Comparison of ENCODE assay signal across 25 cellular contexts in genomic region chr1:64473367-64473766, GRCh38. TPM values are rescaled to one million over a fixed set of nuclear protein-coding genes. Genes with fewer than 3 reads are reported as not detected.
DNase-seq lines count a peak whose midpoint lies in the region; ATAC-seq and TF ChIP-seq lines count a peak whose summit lies in the region.
"Had no signal": no experiment of that assay in that cellular context is flagged by ENCODE, and none has a peak within 500 bp of the region (broad histone marks: within the 10 kb centered on the region; RNA-seq: fewer than 3 reads in every experiment).

No MANE protein-coding gene starts in this region.

- TF ChIP-seq POLR2A in breast epithelium (IDR thresholded peaks at IDR 0.05) (no peak), esophagus muscularis mucosa (IDR thresholded peaks at IDR 0.05; ENCODE audit: low read depth) (no peak)

- no peaks in the 10 kb centered on the region for H3K36me3 Mint-ChIP-seq in MCF 10A (ENCODE audit: insufficient read depth, unreplicated experiment)
- H3K36me3 Mint-ChIP-seq in nephron (ENCODE audit: low read depth) = no peaks in the 10 kb centered on the region
- H3K36me3 Mint-ChIP-seq in activated naive CD8-positive, alpha-beta T cell treated with anti-CD3 and anti-CD28 coated beads, Interleukin-2, amount 50 U/mL, for 24 hours (ENCODE audit: low read depth) = no peaks in the 10 kb centered on the region
- H3K36me3 Mint-ChIP-seq: naive thymus-derived CD8-positive, alpha-beta T cell had no signal

- DNase-seq in breast epithelium (ENCODE audit: low spot score in 2 of 2) (no peak), MCF 10A (ENCODE audit: unreplicated experiment) (no peak), esophagus muscularis mucosa (ENCODE audit: extremely low spot score) (peak; percentile 37), iPS-NIHi7 (ENCODE audit: extremely low spot score) (no peak), SW 1271 (lab: John Stamatoyannopoulos, UW) (no peak), NCI-H82 (lab: John Stamatoyannopoulos, UW) (no peak)
- no peak for DNase-seq in activated naive CD8-positive, alpha-beta T cell treated with anti-CD3 and anti-CD28 coated beads, Interleukin-2, amount 50 U/mL, for 24 hours
- DNase-seq: 8988T; activated CD4-positive, CD25-positive, alpha-beta regulatory T cell treated with anti-CD3 and anti-CD28 coated beads, Interleukin-2, amount 50 U/mL, for 72 hours; activated naive CD4-positive, alpha-beta T cell treated with anti-CD3 and anti-CD28 coated beads, Interleukin-2, amount 50 U/mL, for 16 hours; aorta; Caco-2; effector memory CD8-positive, alpha-beta T cell; mammary epithelial cell; naive thymus-derived CD8-positive, alpha-beta T cell; NCI-H1105; NCI-H524; psoas muscle; stimulated activated CD4-positive, alpha-beta T cell treated with anti-CD3 and anti-CD28 coated beads, Interleukin-2, amount 100 ng/mL, for 48 hours; stimulated activated naive CD8-positive, alpha-beta T cell treated with anti-CD3 and anti-CD28 coated beads, Interleukin-15, Interleukin-2, amounts not matched to agents 100 U/mL and 50 U/mL, for 24 hours; T1000; trophoblast cell had no signal

- POLR2A ChIA-PET in MCF 10A (lab: Yijun Ruan, JAX) = interaction anchor here (0.9 to 1.0 kb wide), 2 partner anchors 41 to 51 kb away, joined by 3 read pairs; no protein-coding TSS in a partner anchor

- H3K27me3 ChIP-seq in breast epithelium = no peaks in the 10 kb centered on the region
- peaks cover 0 to 22% (median 2%) of the 10 kb centered on the region in 4 donors for H3K27me3 ChIP-seq in esophagus muscularis mucosa

- TF ChIP-seq EP300 in esophagus muscularis mucosa (IDR thresholded peaks at IDR 0.05) = no peak

- H3K4me1 ChIP-seq in breast epithelium (peaks cover 4 to 12% of the 10 kb centered on the region in 2 donors), esophagus muscularis mucosa (peaks cover 21 to 75% (median 65%) of the 10 kb centered on the region in 4 donors)

- H3K27ac Mint-ChIP-seq in MCF 10A (ENCODE audit: low read depth, unreplicated experiment) (no peak overlapping the region), nephron (peak overlapping the region; percentile 73 to 87 (median 87))
- H3K27ac Mint-ChIP-seq in activated naive CD8-positive, alpha-beta T cell treated with anti-CD3 and anti-CD28 coated beads, Interleukin-2, amount 50 U/mL, for 24 hours = no peak overlapping the region
- H3K27ac Mint-ChIP-seq: B cell; effector memory CD8-positive, alpha-beta T cell had no signal

- H3K27ac ChIP-seq in breast epithelium = peak overlapping the region in 1 of 2 donors; percentile 14
- H3K27ac ChIP-seq in esophagus muscularis mucosa (replicated peaks in 1 of 4) = no peak overlapping the region
- H3K27ac ChIP-seq: psoas muscle had no signal

- no peak overlapping the region for H3K4me3 Mint-ChIP-seq in MCF 10A (ENCODE audit: unreplicated experiment)
- H3K4me3 Mint-ChIP-seq in nephron = peak overlapping the region; percentile 86 to 98 (median 92)
- H3K4me3 Mint-ChIP-seq in activated naive CD8-positive, alpha-beta T cell treated with anti-CD3 and anti-CD28 coated beads, Interleukin-2, amount 50 U/mL, for 24 hours = no peak overlapping the region
- H3K4me3 Mint-ChIP-seq: B cell; effector memory CD8-positive, alpha-beta T cell had no signal

- BruUV-seq in MCF 10A (replicated peaks; lab: Mats Ljungman, UMichigan) = no TSS peak

- H3K27me3 Mint-ChIP-seq in MCF 10A (ENCODE audit: insufficient read depth, unreplicated experiment) = no peaks in the 10 kb centered on the region
- H3K27me3 Mint-ChIP-seq in nephron (ENCODE audit: low read depth) = peaks cover 6% of the 10 kb centered on the region
- H3K27me3 Mint-ChIP-seq in activated naive CD8-positive, alpha-beta T cell treated with anti-CD3 and anti-CD28 coated beads, Interleukin-2, amount 50 U/mL, for 24 hours = peaks cover 28% of the 10 kb centered on the region

- no peak for ATAC-seq in activated naive CD8-positive, alpha-beta T cell treated with anti-CD3 and anti-CD28 coated beads, Interleukin-2, amount 50 U/mL, for 24 hours
- ATAC-seq: effector memory CD8-positive, alpha-beta T cell; HepG2; naive thymus-derived CD8-positive, alpha-beta T cell; psoas muscle; stimulated activated naive CD8-positive, alpha-beta T cell treated with anti-CD3 and anti-CD28 coated beads, Interleukin-15, Interleukin-2, amounts not matched to agents 100 U/mL and 50 U/mL, for 24 hours had no signal

- CTCF ChIA-PET in MCF 10A (lab: Yijun Ruan, JAX) = interaction anchor here (0.5 to 1.0 kb wide), 5 partner anchors 92 to 931 kb away, joined by 3 to 7 read pairs (median 4); no protein-coding TSS in a partner anchor

- WGBS in esophagus muscularis mucosa = 71% methylated on average over 1 of the region's 1 CpG

- TF ChIP-seq CTCF in breast epithelium (IDR thresholded peaks at IDR 0.05) = no peak
- TF ChIP-seq CTCF in MCF 10A (IDR thresholded peaks at IDR 0.05; ENCODE audit: unreplicated experiment) = no peak
- TF ChIP-seq CTCF in esophagus muscularis mucosa (IDR thresholded peaks at IDR 0.05) = no peak
- TF ChIP-seq CTCF in nephron (IDR thresholded peaks at IDR 0.05; ENCODE audit: unreplicated experiment in 3 of 3) = no peak

- H3K4me3 ChIP-seq in breast epithelium = peak overlapping the region in 2 of 3 donors; percentile 81 to 83
- no peak overlapping the region for H3K4me3 ChIP-seq in esophagus muscularis mucosa
- H3K4me3 ChIP-seq: psoas muscle had no signal

- H3K36me3 ChIP-seq in breast epithelium = no peaks in the 10 kb centered on the region
- H3K36me3 ChIP-seq in esophagus muscularis mucosa = no peaks in the 10 kb centered on the region

- intact Hi-C loops in breast epithelium (cut with DNase I; ENCODE audit: low total_unique reads) (no loop called here), MCF 10A (cut with micrococcal nuclease) (loop anchor here (5.0 kb wide), 1 partner anchor 34 kb away; no protein-coding TSS in a partner anchor), esophagus muscularis mucosa (cut with DNase I) (loop anchor here (5.0 to 10.0 kb wide), 2 partner anchors 71 to 204 kb away; no protein-coding TSS in a partner anchor)

- H3K9me3 Mint-ChIP-seq in MCF 10A (ENCODE audit: unreplicated experiment) (no peaks in the 10 kb centered on the region), nephron (no peaks in the 10 kb centered on the region)
- H3K9me3 Mint-ChIP-seq in activated naive CD8-positive, alpha-beta T cell treated with anti-CD3 and anti-CD28 coated beads, Interleukin-2, amount 50 U/mL, for 24 hours = no peaks in the 10 kb centered on the region
- H3K9me3 Mint-ChIP-seq: effector memory CD8-positive, alpha-beta T cell; naive thymus-derived CD8-positive, alpha-beta T cell had no signal

- no peaks in the 10 kb centered on the region for H3K9me3 ChIP-seq in breast epithelium
- no peaks in the 10 kb centered on the region for H3K9me3 ChIP-seq in esophagus muscularis mucosa
- H3K9me3 ChIP-seq: Caco-2, psoas muscle had no signal

- H3K4me1 Mint-ChIP-seq in MCF 10A (ENCODE audit: insufficient read depth, unreplicated experiment) (peaks cover 46% of the 10 kb centered on the region), nephron (peaks cover 43% of the 10 kb centered on the region)
- H3K4me1 Mint-ChIP-seq in activated naive CD8-positive, alpha-beta T cell treated with anti-CD3 and anti-CD28 coated beads, Interleukin-2, amount 50 U/mL, for 24 hours = peaks cover 16% of the 10 kb centered on the region

RNA-seq across cellular contexts. Expression of gene CACHD1, which starts 3.4 kb away (rescaled TPM):
- total RNA-seq in breast epithelium (10 to 100 TPM; 21.6 to 31.9 (median 25.3) TPM), MCF 10A (2022) (2.9 and 3.9 TPM in 2 replicates), esophagus muscularis mucosa (10 to 100 TPM in 3 of 4 donors, 1 to 10 TPM in 1; 6.6 to 10.7 (median 10.1) TPM)
- total RNA-seq: B cell had no signal

Comparison
In these comparisons a context has a peak if more than half of its experiments do, and no peak if none do; other contexts are left out.
1. H3K4me3 ChIP-seq: peak in breast epithelium (2 of 3); none in esophagus muscularis mucosa (0 of 4).
2. H3K27ac Mint-ChIP-seq: peak in nephron (3 of 3); none in MCF 10A (single experiment) and activated naive CD8-positive, alpha-beta T cell treated with anti-CD3 and anti-CD28 coated beads, Interleukin-2, amount 50 U/mL, for 24 hours (single experiment).
3. H3K4me3 Mint-ChIP-seq: peak in nephron (3 of 3); none in MCF 10A (single experiment) and activated naive CD8-positive, alpha-beta T cell treated with anti-CD3 and anti-CD28 coated beads, Interleukin-2, amount 50 U/mL, for 24 hours (single experiment).